In the genomic region with DNA sequence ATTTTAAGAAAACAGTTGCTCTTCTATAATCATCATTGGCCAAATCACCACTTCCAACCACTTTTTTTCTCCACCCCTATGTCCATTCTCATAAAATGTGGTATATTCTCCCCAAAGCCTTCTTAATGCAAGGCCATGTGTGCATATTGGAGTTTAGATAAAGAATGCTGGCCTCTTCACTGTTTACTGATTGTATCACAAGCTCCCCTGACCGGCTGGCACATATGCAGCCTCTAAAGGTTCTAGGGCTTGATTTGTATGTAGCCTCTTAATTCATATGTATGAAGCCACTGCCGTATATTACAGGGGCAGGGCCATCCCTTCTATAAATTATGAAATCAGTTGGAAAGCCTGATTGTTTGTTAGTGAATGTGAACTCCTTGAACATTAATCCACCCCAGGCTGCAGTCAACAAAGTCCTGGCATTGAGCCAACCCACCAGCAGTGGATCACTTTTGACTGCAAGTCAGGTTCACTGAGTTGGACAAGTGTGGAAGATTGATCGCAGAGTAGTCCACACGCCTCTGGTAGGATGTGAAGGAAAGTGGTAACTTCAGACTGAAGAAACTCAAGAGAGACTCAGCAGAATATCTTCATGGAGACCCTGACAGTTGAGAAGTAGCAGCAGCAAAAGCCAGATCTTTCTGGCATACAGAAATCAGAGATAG, we compare ENCODE assay signal across 11 cellular contexts.
DNase-seq lines count a peak whose midpoint lies in the region; TF ChIP-seq lines count a peak whose summit lies in the region.
"Had no signal": no experiment of that assay in that cellular context is flagged by ENCODE, and none has a peak within 500 bp of the region (broad histone marks: within the 10 kb centered on the region; RNA-seq: fewer than 3 reads in every experiment).

No MANE protein-coding gene starts in this region.

- H3K36me3 Mint-ChIP-seq in activated CD4-positive, alpha-beta T cell treated with anti-CD3 and anti-CD28 coated beads, Interleukin-2, amount 10 ng/mL, durations not matched to agents 24 days and 14 days (ENCODE audit: low read depth): no peaks in the 10 kb centered on the region

- peaks cover 7% of the 10 kb centered on the region for H3K4me1 ChIP-seq in osteoblast (ENCODE audit: insufficient read depth, low read length)

- no peaks in the 10 kb centered on the region for H3K79me2 ChIP-seq in osteoblast (ENCODE audit: insufficient read depth, low read length)

- no peak overlapping the region for H3K4me3 Mint-ChIP-seq in activated CD4-positive, alpha-beta T cell treated with anti-CD3 and anti-CD28 coated beads, Interleukin-2, amount 10 ng/mL, durations not matched to agents 24 days and 14 days
- H3K4me3 Mint-ChIP-seq: activated CD4-positive, alpha-beta T cell treated with anti-CD3 and anti-CD28 coated beads, Interleukin-2, amount 10 ng/mL, durations not matched to agents 7 days and 5 days; GM23338; nephron progenitor cell had no signal

- H3K4me3 ChIP-seq in osteoblast (ENCODE audit: insufficient read depth, low read length): no peak overlapping the region
- H3K4me3 ChIP-seq: GM23338 had no signal

- no peak overlapping the region for H3K27ac Mint-ChIP-seq in activated CD4-positive, alpha-beta T cell treated with anti-CD3 and anti-CD28 coated beads, Interleukin-2, amount 10 ng/mL, durations not matched to agents 24 days and 14 days
- H3K27ac Mint-ChIP-seq: activated CD4-positive, alpha-beta T cell treated with anti-CD3 and anti-CD28 coated beads, Interleukin-2, amount 10 ng/mL, durations not matched to agents 7 days and 5 days; GM23338; nephron progenitor cell had no signal

- H3K36me3 ChIP-seq in osteoblast (ENCODE audit: insufficient read depth, low read length): no peaks in the 10 kb centered on the region

- H3K9me3 ChIP-seq in osteoblast (ENCODE audit: low read depth, low read length): no peaks in the 10 kb centered on the region

- H3K9me3 Mint-ChIP-seq in activated CD4-positive, alpha-beta T cell treated with anti-CD3 and anti-CD28 coated beads, Interleukin-2, amount 10 ng/mL, durations not matched to agents 24 days and 14 days: no peaks in the 10 kb centered on the region
- H3K9me3 Mint-ChIP-seq: activated CD4-positive, alpha-beta T cell treated with anti-CD3 and anti-CD28 coated beads, Interleukin-2, amount 10 ng/mL, durations not matched to agents 7 days and 5 days; GM23338; nephron progenitor cell had no signal

- TF ChIP-seq CTCF in osteoblast (IDR thresholded peaks at IDR 0.05; ENCODE audit: extremely low read depth, low read depth, low read length): no peak

- intact Hi-C loops in activated CD4-positive, alpha-beta T cell treated with anti-CD3 and anti-CD28 coated beads, Interleukin-2, amount 10 ng/mL, durations not matched to agents 24 days and 14 days (cut with micrococcal nuclease): no loop called here

- H2AFZ ChIP-seq in osteoblast (ENCODE audit: low read length): no peak overlapping the region
- H2AFZ ChIP-seq: GM23338 had no signal

- DNase-seq in DMS79 treated with DMSO at 0.1 percent for 48 hours (lab: John Stamatoyannopoulos, UW): peak; percentile 79
- DNase-seq in NCI-H146 (lab: John Stamatoyannopoulos, UW): peak; percentile 30
- peak; percentile 62 for DNase-seq in SK-N-DZ (ENCODE audit: low spot score)
- peak; percentile 51 for DNase-seq in osteoblast (ENCODE audit: insufficient read length, low spot score, missing footprints)
- no peak for DNase-seq in stimulated activated CD4-positive, alpha-beta T cell treated with anti-CD3 and anti-CD28 coated beads, Interleukin-15, amount 100 ng/mL, for 24 hours
- DNase-seq in activated CD4-positive, alpha-beta T cell treated with anti-CD3 and anti-CD28 coated beads, Interleukin-2, amount 10 ng/mL, durations not matched to agents 24 days and 14 days: no peak
- no peak for DNase-seq in GOT3 (lab: John Stamatoyannopoulos, UW)
- DNase-seq: activated CD4-positive, alpha-beta T cell treated with anti-CD3 and anti-CD28 coated beads, Interleukin-2, amount 10 ng/mL, durations not matched to agents 7 days and 5 days; DND-41; nephron progenitor cell had no signal

- no peaks in the 10 kb centered on the region for H3K27me3 ChIP-seq in osteoblast (ENCODE audit: insufficient read depth, low read length)

- H3K4me1 Mint-ChIP-seq in activated CD4-positive, alpha-beta T cell treated with anti-CD3 and anti-CD28 coated beads, Interleukin-2, amount 10 ng/mL, durations not matched to agents 24 days and 14 days: no peaks in the 10 kb centered on the region
- H3K4me1 Mint-ChIP-seq: activated CD4-positive, alpha-beta T cell treated with anti-CD3 and anti-CD28 coated beads, Interleukin-2, amount 10 ng/mL, durations not matched to agents 7 days and 5 days; GM23338; nephron progenitor cell had no signal

- H3K27me3 Mint-ChIP-seq in activated CD4-positive, alpha-beta T cell treated with anti-CD3 and anti-CD28 coated beads, Interleukin-2, amount 10 ng/mL, durations not matched to agents 24 days and 14 days: peaks cover 13% of the 10 kb centered on the region

- no peak overlapping the region for H3K4me2 ChIP-seq in osteoblast (ENCODE audit: insufficient read depth, low read length)
- H3K4me2 ChIP-seq: GM23338 had no signal

- H3K27ac ChIP-seq in osteoblast (ENCODE audit: low read depth, low read length): no peak overlapping the region

- H4K20me1 ChIP-seq in osteoblast (ENCODE audit: insufficient read depth, low read length): no peaks in the 10 kb centered on the region

Comparison
In these comparisons a context has a peak if more than half of its experiments do, and no peak if none do; other contexts are left out.
1. DNase-seq: peak in DMS79 treated with DMSO at 0.1 percent for 48 hours (single experiment), NCI-H146 (single experiment), SK-N-DZ (single experiment) and osteoblast (single experiment); none in stimulated activated CD4-positive, alpha-beta T cell treated with anti-CD3 and anti-CD28 coated beads, Interleukin-15, amount 100 ng/mL, for 24 hours (single experiment), activated CD4-positive, alpha-beta T cell treated with anti-CD3 and anti-CD28 coated beads, Interleukin-2, amount 10 ng/mL, durations not matched to agents 24 days and 14 days (single experiment) and GOT3 (single experiment).